In genomic region chrX:84047339-84047738, GRCh38 we compare ENCODE assay signal across 19 cellular contexts.
DNase-seq lines count a peak whose midpoint lies in the region; ATAC-seq, FAIRE-seq and TF ChIP-seq lines count a peak whose summit lies in the region.
"Had no signal": no experiment of that assay in that cellular context is flagged by ENCODE, and none has a peak within 500 bp of the region (broad histone marks: within the 10 kb centered on the region; RNA-seq: fewer than 3 reads in every experiment).

No MANE protein-coding gene starts in this region.

- H3K27me3 ChIP-seq in BE2C (no peaks in the 10 kb centered on the region), GM23248 (replicated peaks; ENCODE audit: insufficient read depth) (no peaks in the 10 kb centered on the region)

- H3K27ac Mint-ChIP-seq in chondrocyte (ENCODE audit: unreplicated experiment), result no peak overlapping the region
- H3K27ac Mint-ChIP-seq: activated naive CD4-positive, alpha-beta T cell treated with anti-CD3 and anti-CD28 coated beads, Interleukin-2, amount 50 U/mL, for 72 hours; activated T-helper 17 cell treated with anti-CD3 and anti-CD28 coated beads, Interleukin-2, amount 50 U/mL, for 72 hours; naive thymus-derived CD4-positive, alpha-beta T cell had no signal

- no peak overlapping the region for H3K4me3 Mint-ChIP-seq in chondrocyte (ENCODE audit: unreplicated experiment)
- H3K4me3 Mint-ChIP-seq: activated T-helper 17 cell treated with anti-CD3 and anti-CD28 coated beads, Interleukin-2, amount 50 U/mL, for 72 hours; naive thymus-derived CD4-positive, alpha-beta T cell had no signal

- peaks cover 4% of the 10 kb centered on the region for H3K27me3 Mint-ChIP-seq in chondrocyte (ENCODE audit: low read depth)
- H3K27me3 Mint-ChIP-seq: activated T-helper 17 cell treated with anti-CD3 and anti-CD28 coated beads, Interleukin-2, amount 50 U/mL, for 72 hours; naive thymus-derived CD4-positive, alpha-beta T cell had no signal

- H3K36me3 ChIP-seq in BE2C (no peaks in the 10 kb centered on the region), GM23248 (ENCODE audit: low read depth) (no peaks in the 10 kb centered on the region)

- H3K9me3 ChIP-seq in A549, result no peaks in the 10 kb centered on the region
- no peaks in the 10 kb centered on the region for H3K9me3 ChIP-seq in BE2C
- H3K9me3 ChIP-seq in GM23248 (ENCODE audit: low read depth), result no peaks in the 10 kb centered on the region
- H3K9me3 ChIP-seq: SK-N-SH had no signal

- H2AFZ ChIP-seq in GM23248, result no peak overlapping the region

- no peaks in the 10 kb centered on the region for H3K79me2 ChIP-seq in GM23248 (ENCODE audit: insufficient read depth)

- POLR2A ChIA-PET in A549 (lab: Yijun Ruan, JAX), result no interaction called here

- ATAC-seq in A549 (peak; percentile 47 to 62; a peak in 4 of 6 replicates), HG03095 (IDR thresholded peaks at IDR 0.05; ENCODE audit: unreplicated experiment) (no peak)
- ATAC-seq: activated naive CD4-positive, alpha-beta T cell treated with anti-CD3 and anti-CD28 coated beads, Interleukin-2, amount 50 U/mL, for 72 hours; activated T-helper 17 cell treated with anti-CD3 and anti-CD28 coated beads, Interleukin-2, amount 50 U/mL, for 72 hours; K562; naive thymus-derived CD4-positive, alpha-beta T cell had no signal

- H3K4me1 ChIP-seq in A549, result no peaks in the 10 kb centered on the region
- H3K4me1 ChIP-seq in BE2C, result peaks cover 4% of the 10 kb centered on the region; the same call in 1 of the 2 replicates
- no peaks in the 10 kb centered on the region for H3K4me1 ChIP-seq in GM23248 (ENCODE audit: insufficient read depth)

- H3K9ac ChIP-seq in GM23248, result no peak overlapping the region
- H3K9ac ChIP-seq: SK-N-SH had no signal

- H3K36me3 Mint-ChIP-seq in chondrocyte (ENCODE audit: low read depth), result no peaks in the 10 kb centered on the region
- H3K36me3 Mint-ChIP-seq: activated naive CD4-positive, alpha-beta T cell treated with anti-CD3 and anti-CD28 coated beads, Interleukin-2, amount 50 U/mL, for 72 hours; naive thymus-derived CD4-positive, alpha-beta T cell had no signal

- no peaks in the 10 kb centered on the region for H4K20me1 ChIP-seq in GM23248 (ENCODE audit: insufficient read depth)

- H3K4me3 ChIP-seq in A549 (no peak overlapping the region), BE2C (ENCODE audit: low read depth, low read length) (no peak overlapping the region), GM23248 (no peak overlapping the region)
- H3K4me3 ChIP-seq: K562 had no signal

- DNase-seq in A549 (ENCODE audit: low read depth in 1 of 2, low spot score in 1 of 2) (no peak), BE2C (peak; percentile 51), NCI-H146 treated with DMSO at 0.1 percent for 48 hours (lab: John Stamatoyannopoulos, UW; ENCODE audit: unreplicated experiment) (peak; percentile 26), chondrocyte (ENCODE audit: low spot score) (peak; percentile 59), GM23248 (no peak)
- no peak for DNase-seq in effector CD4-positive, alpha-beta T cell
- DNase-seq: activated CD4-positive, alpha-beta T cell treated with anti-CD3 and anti-CD28 coated beads for 48 hours; caudate nucleus; left colon; naive thymus-derived CD4-positive, alpha-beta T cell; NCI-H2227 treated with DMSO at 0.1 percent for 48 hours; occipital lobe; SK-N-SH; stimulated activated CD4-positive, alpha-beta T cell treated with anti-CD3 and anti-CD28 coated beads, Interleukin-4, amount 100 ng/mL, for 1 hour; T-helper 2 cell had no signal

- WGBS in A549 (ENCODE audit: missing lambda C conversion rate), result no CpG with 5 or more reads among the region's 2 CpGs
- WGBS in GM23248 (ENCODE audit: low coverage in 1 of 2, low lambda C conversion rate in 2 of 2, missing lambda C conversion rate in 2 of 2), 2 experiments, result 33 to 36% methylated on average over 1 to 2 of the region's 2 CpGs

- no peak for TF ChIP-seq POLR2A in A549 (IDR thresholded peaks at IDR 0.05; ENCODE audit: low read length)

- no peak overlapping the region for H3K4me2 ChIP-seq in A549
- no peak overlapping the region for H3K4me2 ChIP-seq in GM23248 (ENCODE audit: unreplicated experiment)
- H3K4me2 ChIP-seq: SK-N-SH had no signal

- CTCF ChIA-PET in A549 (lab: Yijun Ruan, JAX), result interaction anchor here (0.6 to 2.2 kb wide), 5 partner anchors 18 to 1006 kb away, joined by 3 to 12 read pairs (median 3); partner anchors contain the start of gene RPS6KA6

- no peaks in the 10 kb centered on the region for H3K9me3 Mint-ChIP-seq in chondrocyte (ENCODE audit: low read depth)
- H3K9me3 Mint-ChIP-seq: activated naive CD4-positive, alpha-beta T cell treated with anti-CD3 and anti-CD28 coated beads, Interleukin-2, amount 50 U/mL, for 72 hours; activated T-helper 17 cell treated with anti-CD3 and anti-CD28 coated beads, Interleukin-2, amount 50 U/mL, for 72 hours; naive thymus-derived CD4-positive, alpha-beta T cell had no signal

- no peak for TF ChIP-seq EP300 in A549 (IDR thresholded peaks at IDR 0.05)

- in situ Hi-C loops in GM23248 (cut with MboI), result no loop called here

- H3K27ac ChIP-seq in A549, result no peak overlapping the region
- no peak overlapping the region for H3K27ac ChIP-seq in GM23248

- H3K9me2 ChIP-seq in GM23248 (ENCODE audit: insufficient read depth), result no peaks in the 10 kb centered on the region
- H3K9me2 ChIP-seq: SK-N-SH had no signal

- TF ChIP-seq RAD21 in A549 (conservative IDR thresholded peaks at IDR 0.05 in 1 of 2, IDR thresholded peaks at IDR 0.05 in 1 of 2), result no peak

- TF ChIP-seq CTCF in A549 (IDR thresholded peaks at IDR 0.05), result no peak
- peak; percentile 19; the same call in 1 of the 2 replicates for TF ChIP-seq CTCF in BE2C (IDR thresholded peaks at IDR 0.05; ENCODE audit: low read depth, low read length)
- no peak for TF ChIP-seq CTCF in chondrocyte (IDR thresholded peaks at IDR 0.05)

- FAIRE-seq in A549 (lab: Jason Lieb, UNC), result no peak
- FAIRE-seq: K562 had no signal

- H3K4me1 Mint-ChIP-seq in chondrocyte (ENCODE audit: low read depth), result no peaks in the 10 kb centered on the region
- H3K4me1 Mint-ChIP-seq: activated T-helper 17 cell treated with anti-CD3 and anti-CD28 coated beads, Interleukin-2, amount 50 U/mL, for 72 hours had no signal

- H3F3A ChIP-seq in GM23248 (ENCODE audit: insufficient read depth), result no peaks in the 10 kb centered on the region

TF ChIP-seq in A549, 52 proteins besides CTCF, POLR2A, EP300 and RAD21:
- TF ChIP-seq TFCP2L1 (CRISPR knock-in tag; IDR thresholded peaks at IDR 0.05) (no peak), TP53 (CRISPR knock-in tag; IDR thresholded peaks at IDR 0.05) (no peak), JUNB (IDR thresholded peaks at IDR 0.05) (no peak), GATA3 (IDR thresholded peaks at IDR 0.05; ENCODE audit: borderline replicate concordance) (no peak), EHMT2 (IDR thresholded peaks at IDR 0.05; ENCODE audit: low read depth) (no peak), RCOR1 (IDR thresholded peaks at IDR 0.05; ENCODE audit: low read depth, low read length) (no peak), CBX8 (IDR thresholded peaks at IDR 0.05) (no peak)

Comparison
In these comparisons a context has a peak if more than half of its experiments do, and no peak if none do; other contexts are left out.
1. DNase-seq: peak in BE2C (single experiment), NCI-H146 treated with DMSO at 0.1 percent for 48 hours (single experiment) and chondrocyte (single experiment); none in A549 (0 of 2), GM23248 (single experiment) and effector CD4-positive, alpha-beta T cell (single experiment).